In genomic region chr9:89536145-89536574, GRCh38 we compare ENCODE assay signal across 10 cellular contexts. TPM values are rescaled to one million over a fixed set of nuclear protein-coding genes. Genes with fewer than 3 reads are reported as not detected.
DNase-seq lines count a peak whose midpoint lies in the region; ATAC-seq and TF ChIP-seq lines count a peak whose summit lies in the region.
"Had no signal": no experiment of that assay in that cellular context is flagged by ENCODE, and none has a peak within 500 bp of the region (broad histone marks: within the 10 kb centered on the region; RNA-seq: fewer than 3 reads in every experiment).

No MANE protein-coding gene starts in this region.

- TF ChIP-seq POLR2A in breast epithelium (IDR thresholded peaks at IDR 0.05), result no peak

- H3K36me3 Mint-ChIP-seq in naive thymus-derived CD8-positive, alpha-beta T cell, result no peaks in the 10 kb centered on the region

- POLR2A ChIA-PET in naive thymus-derived CD8-positive, alpha-beta T cell (lab: Charles Lee), result interaction anchor here (0.7 to 3.1 kb wide), 15 partner anchors 11 to 126 kb away, joined by 3 to 27 read pairs (median 4); no protein-coding TSS in a partner anchor

- DNase-seq in NOMO-1 treated with dmso at 0.1 percent for 144 hours (lab: John Stamatoyannopoulos, UW; ENCODE audit: unreplicated experiment), result peak; percentile 24
- peak in 4 of 10 donors; percentile 43 to 84 (median 80) for DNase-seq in naive thymus-derived CD8-positive, alpha-beta T cell
- no peak for DNase-seq in HuH-7.5 (ENCODE audit: low spot score)
- no peak for DNase-seq in breast epithelium (ENCODE audit: low spot score in 2 of 2)
- DNase-seq in DMS79 treated with DMSO at 0.1 percent for 48 hours (lab: John Stamatoyannopoulos, UW), result no peak
- DNase-seq: HFFc6, MM.1S, occipital lobe had no signal

- intact Hi-C loops in breast epithelium (cut with DNase I; ENCODE audit: low total_unique reads), result no loop called here

- H3K9me3 ChIP-seq in breast epithelium, result no peaks in the 10 kb centered on the region

- H3K27ac Mint-ChIP-seq in naive thymus-derived CD8-positive, alpha-beta T cell, result peak overlapping the region; percentile 83 to 97 (median 94)
- H3K27ac Mint-ChIP-seq: HFFc6 had no signal

- no peaks in the 10 kb centered on the region for H3K4me1 ChIP-seq in breast epithelium

- peak; percentile 62 for ATAC-seq in GM18502 (IDR thresholded peaks at IDR 0.05; ENCODE audit: poor library complexity, unreplicated experiment)
- ATAC-seq in GM21529 (IDR thresholded peaks at IDR 0.05; ENCODE audit: unreplicated experiment), result peak; percentile 72
- ATAC-seq in naive thymus-derived CD8-positive, alpha-beta T cell, result peak; percentile 72 to 85

- H3K36me3 ChIP-seq in breast epithelium, result no peaks in the 10 kb centered on the region

- no peak overlapping the region for H3K4me3 ChIP-seq in breast epithelium

- peaks cover 0 to 3% (median 0%) of the 10 kb centered on the region in 9 donors for H3K9me3 Mint-ChIP-seq in naive thymus-derived CD8-positive, alpha-beta T cell
- H3K9me3 Mint-ChIP-seq: HFFc6 had no signal

- no peak overlapping the region for H3K27ac ChIP-seq in breast epithelium

- H3K4me3 Mint-ChIP-seq in naive thymus-derived CD8-positive, alpha-beta T cell, result peak overlapping the region; percentile 47 to 89 (median 76)
- H3K4me3 Mint-ChIP-seq: HFFc6 had no signal

- peaks cover 64 to 97% (median 95%) of the 10 kb centered on the region in 4 donors for H3K4me1 Mint-ChIP-seq in naive thymus-derived CD8-positive, alpha-beta T cell

- no peak for TF ChIP-seq CTCF in breast epithelium (IDR thresholded peaks at IDR 0.05)

- no peaks in the 10 kb centered on the region for H3K27me3 ChIP-seq in breast epithelium

- no peaks in the 10 kb centered on the region for H3K27me3 Mint-ChIP-seq in naive thymus-derived CD8-positive, alpha-beta T cell

RNA-seq across cellular contexts. Expression of gene SEMA4D, which starts 38.2 kb away (rescaled TPM):
- total RNA-seq in naive thymus-derived CD8-positive, alpha-beta T cell, result 100 to 1,000 TPM; 565 to 573 TPM
- 100 to 1,000 TPM; 154 to 359 (median 176) TPM for polyA plus RNA-seq in naive thymus-derived CD8-positive, alpha-beta T cell
- total RNA-seq in breast epithelium, result 10 to 100 TPM in 2 of 3 donors, 1 to 10 TPM in 1; 9.9 to 24.6 (median 16.1) TPM
- total RNA-seq: HFFc6 had no signal

Comparison
In these comparisons a context has a peak if more than half of its experiments do, and no peak if none do; other contexts are left out.
1. RNA of gene SEMA4D, which starts 38.2 kb away (total RNA-seq): 565 to 573 TPM in naive thymus-derived CD8-positive, alpha-beta T cell; 9.9 to 24.6 TPM in breast epithelium; every median in the first group is over 10 times any median in the second.
2. Peak in every context shown above with its lines, with median percentiles within 50 percentile points of each other: ATAC-seq.